ENCODE assay signal across 11 cellular contexts in the genomic region with DNA sequence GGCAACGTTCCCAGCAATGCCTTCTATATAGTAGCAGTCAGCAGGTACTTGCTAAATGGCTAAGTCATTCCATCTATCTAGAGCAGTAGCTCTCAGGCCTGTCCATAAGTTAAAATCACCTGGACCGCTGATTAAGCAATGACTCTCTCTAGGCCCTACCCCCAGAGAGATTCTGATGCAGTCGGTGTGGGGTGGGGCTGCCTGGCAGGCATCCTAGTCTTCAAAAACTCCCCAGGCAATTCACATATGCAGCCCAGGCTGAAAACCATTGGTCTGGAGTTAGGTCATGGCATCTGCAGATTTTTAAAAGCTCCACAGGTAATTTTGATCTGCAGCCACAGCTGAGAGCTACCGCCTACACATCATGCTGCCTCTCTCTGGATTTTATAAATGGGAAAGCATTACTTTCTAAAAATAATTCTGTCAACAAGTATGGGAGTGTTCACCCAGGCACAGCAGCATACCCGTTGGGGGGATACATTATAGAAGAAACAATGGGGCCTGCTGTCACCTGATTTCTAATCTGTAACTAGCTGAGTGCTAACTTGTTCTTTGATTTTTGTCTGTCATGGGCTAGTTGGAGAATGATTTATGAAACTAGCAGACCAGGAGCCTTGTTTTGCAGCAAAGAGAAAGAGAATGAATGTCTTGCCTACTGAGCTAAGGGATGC. TPM values are rescaled to one million over a fixed set of nuclear protein-coding genes. Genes with fewer than 3 reads are reported as not detected.
A peak's percentile ranks its signal among the peaks of the same experiment; 100 is the strongest.
DNase-seq lines count a peak whose midpoint lies in the region; ATAC-seq and TF ChIP-seq lines count a peak whose summit lies in the region.
"Had no signal": no experiment of that assay in that cellular context is flagged by ENCODE, and none has a peak within 500 bp of the region (broad histone marks: within the 10 kb centered on the region; RNA-seq: fewer than 3 reads in every experiment).

No MANE protein-coding gene starts in this region.

- H3K4me3 ChIP-seq in MG63 (no peak overlapping the region), mammary epithelial cell (replicated peaks in 1 of 3; ENCODE audit: insufficient read depth in 1 of 3, low read depth in 2 of 3, low read length in 3 of 3) (no peak overlapping the region), A673 (ENCODE audit: low read depth, low read length, poor library complexity, severe bottlenecking) (no peak overlapping the region)
- H3K4me3 ChIP-seq: Peyer's patch had no signal

- H3K4me1 ChIP-seq in mammary epithelial cell (ENCODE audit: insufficient read depth, low read length) (no peaks in the 10 kb centered on the region), A673 (ENCODE audit: insufficient read depth, low read length, poor library complexity, severe bottlenecking) (peaks cover 38% of the 10 kb centered on the region)
- H3K4me1 ChIP-seq: Peyer's patch had no signal

- H4K20me1 ChIP-seq in mammary epithelial cell (ENCODE audit: insufficient read depth, low read length) = no peaks in the 10 kb centered on the region

- H3K79me2 ChIP-seq in mammary epithelial cell (ENCODE audit: insufficient read depth, low read length) = no peaks in the 10 kb centered on the region

- no peaks in the 10 kb centered on the region for H3K9me3 ChIP-seq in MG63
- H3K9me3 ChIP-seq in mammary epithelial cell (replicated peaks; ENCODE audit: insufficient read depth, low read length) = no peaks in the 10 kb centered on the region
- peaks cover 9% of the 10 kb centered on the region for H3K9me3 ChIP-seq in A673 (ENCODE audit: low read depth, low read length, poor library complexity, severe bottlenecking)
- H3K9me3 ChIP-seq: Peyer's patch had no signal

- dilution Hi-C loops in mammary epithelial cell (cut with HindIII; ENCODE audit: low sequenced_read_pairs) = no loop called here

- H3K27me3 ChIP-seq in MG63 (no peaks in the 10 kb centered on the region), mammary epithelial cell (ENCODE audit: insufficient read depth, low read length) (no peaks in the 10 kb centered on the region), A673 (replicated peaks; ENCODE audit: insufficient read depth, low read depth, low read length, poor library complexity) (no peaks in the 10 kb centered on the region)
- H3K27me3 ChIP-seq: Peyer's patch had no signal

- WGBS in mammary epithelial cell (ENCODE audit: low coverage, missing lambda C conversion rate) = 41% methylated on average over 5 of the region's 5 CpGs

- POLR2A ChIA-PET in A673 (lab: Charles Lee; ENCODE audit: low non-redundant PET) = no interaction called here

- in situ Hi-C loops in mammary epithelial cell (cut with MboI; ENCODE audit: low sequenced_read_pairs in 2 of 2) = no loop called here

- H3K27ac ChIP-seq in mammary epithelial cell (ENCODE audit: insufficient read depth, low read depth, low read length) (no peak overlapping the region), A673 (ENCODE audit: low read depth, low read length, poor library complexity, severe bottlenecking) (no peak overlapping the region)
- H3K27ac ChIP-seq: Peyer's patch, VCaP had no signal

- intact Hi-C loops in mammary epithelial cell (cut with micrococcal nuclease) = no loop called here
- intact Hi-C loops in A673 (cut with micrococcal nuclease; ENCODE audit: unreplicated experiment) = no loop called here

- CTCF ChIA-PET in mammary epithelial cell (lab: Charles Lee; ENCODE audit: low non-redundant PET) = no interaction called here
- CTCF ChIA-PET in A673 (lab: Charles Lee) = interaction anchor here (0.7 kb wide), 1 partner anchor 262 kb away, joined by 4 read pairs; no protein-coding TSS in a partner anchor

- DNase-seq in A172 (ENCODE audit: low spot score) (peak; percentile 33), MG63 (peak; percentile 5), mammary epithelial cell (peak; percentile 44), iris pigment epithelial cell (ENCODE audit: low read depth) (peak; percentile 27), dermis blood vessel endothelial cell (no peak), A673 (ENCODE audit: low spot score) (no peak)
- no peak for DNase-seq in stimulated activated naive CD4-positive, alpha-beta T cell treated with Interleukin-2 at 50 U/mL for 16 hours (lab: John Stamatoyannopoulos, UW)
- DNase-seq: HFFc6, Peyer's patch had no signal

- H3K9ac ChIP-seq in mammary epithelial cell (ENCODE audit: insufficient read depth, low read length) = no peak overlapping the region

- BruUV-seq in mammary epithelial cell (replicated peaks; lab: Mats Ljungman, UMichigan) = no TSS peak
- no TSS peak for BruUV-seq in A673 (replicated peaks; lab: Mats Ljungman, UMichigan)

- H2AFZ ChIP-seq in mammary epithelial cell (ENCODE audit: low read depth, low read length) = no peak overlapping the region

- no peak for TF ChIP-seq CTCF in mammary epithelial cell (conservative IDR thresholded peaks at IDR 0.05 in 1 of 2, IDR thresholded peaks at IDR 0.05 in 1 of 2; ENCODE audit: extremely low read depth in 1 of 2, insufficient read depth in 1 of 2, low read depth in 1 of 2, low read length in 2 of 2)
- TF ChIP-seq CTCF in A673 (conservative IDR thresholded peaks at IDR 0.05; ENCODE audit: low read depth, low read length) = no peak

- no peak for ATAC-seq in HG03095 (IDR thresholded peaks at IDR 0.05; ENCODE audit: unreplicated experiment)

- H3K36me3 ChIP-seq in MG63 (no peaks in the 10 kb centered on the region), mammary epithelial cell (ENCODE audit: insufficient read depth, low read length) (no peaks in the 10 kb centered on the region), A673 (ENCODE audit: insufficient read depth, low read length, poor library complexity, severe bottlenecking) (no peaks in the 10 kb centered on the region)
- H3K36me3 ChIP-seq: Peyer's patch had no signal

- H3K4me2 ChIP-seq in mammary epithelial cell (ENCODE audit: insufficient read depth, low read depth, low read length) = no peak overlapping the region

RNA-seq across cellular contexts. Expression of a gene that starts 44.1 kb away (rescaled TPM):
- 11.4 and 12.4 TPM in 2 replicates for total RNA-seq in A172 (2014; rRNA removed; shearing (Covaris generic))
- total RNA-seq in MG63 (2014; rRNA removed; shearing (Covaris generic); ENCODE audit: low replicate concordance) = 1.9 and 5.9 TPM in 2 replicates
- 10 to 100 TPM; 18.5 to 34.3 TPM for total RNA-seq in mammary epithelial cell
- 7.1 TPM for polyA plus RNA-seq in mammary epithelial cell
- 11.3 TPM for polyA minus RNA-seq in mammary epithelial cell
- 14.3 and 15.3 TPM in 2 replicates for total RNA-seq in dermis blood vessel endothelial cell
- 25.6 and 25.7 TPM in 2 replicates for total RNA-seq in A673 (2021)

Comparison
In these comparisons a context has a peak if more than half of its experiments do, and no peak if none do; other contexts are left out.
1. DNase-seq: peak in A172 (single experiment), MG63 (single experiment), mammary epithelial cell (single experiment) and iris pigment epithelial cell (single experiment); none in stimulated activated naive CD4-positive, alpha-beta T cell treated with Interleukin-2 at 50 U/mL for 16 hours (single experiment), dermis blood vessel endothelial cell (single experiment) and A673 (single experiment).